In genomic region chr3:9732080-9732752, GRCh38 we compare ENCODE assay signal across 8 cellular contexts. TPM values are rescaled to one million over a fixed set of nuclear protein-coding genes. Genes with fewer than 3 reads are reported as not detected.
DNase-seq lines count a peak whose midpoint lies in the region; FAIRE-seq and TF ChIP-seq lines count a peak whose summit lies in the region.

No MANE protein-coding gene starts in this region.

- H3K79me2 ChIP-seq in astrocyte (ENCODE audit: insufficient read depth, low read length) = peaks cover 55% of the 10 kb centered on the region

- peak overlapping the region; percentile 86 for H3K27ac Mint-ChIP-seq in astrocyte (ENCODE audit: unreplicated experiment)

- peak overlapping the region; percentile 100 for H3K9ac ChIP-seq in astrocyte (ENCODE audit: low read length)

- H3K36me3 ChIP-seq in Peyer's patch = peaks cover 0 to 33% (median 0%) of the 10 kb centered on the region in 3 donors
- peaks cover 14% of the 10 kb centered on the region for H3K36me3 ChIP-seq in astrocyte (ENCODE audit: insufficient read depth, low read length)

- H3K4me3 ChIP-seq in Peyer's patch (peak overlapping the region; percentile 81 to 100 (median 88)), astrocyte (ENCODE audit: insufficient read depth, low read depth, low read length) (peak overlapping the region; percentile 81), iPS-18c (ENCODE audit: insufficient read depth, low read depth, low read length) (peak overlapping the region; percentile 88)

- no peak for TF ChIP-seq CTCF in Peyer's patch (IDR thresholded peaks at IDR 0.05)
- TF ChIP-seq CTCF in astrocyte (IDR thresholded peaks at IDR 0.05; ENCODE audit: insufficient read depth, low read depth, low read length) = no peak

- TF ChIP-seq POLR2A in Peyer's patch (IDR thresholded peaks at IDR 0.05) = no peak

- peaks cover 24% of the 10 kb centered on the region for H3K4me1 Mint-ChIP-seq in astrocyte (ENCODE audit: low read depth, unreplicated experiment)

- H3K4me2 ChIP-seq in astrocyte (ENCODE audit: low read length) = peak overlapping the region; percentile 94

- H3K9me3 ChIP-seq in Peyer's patch = no peaks in the 10 kb centered on the region
- H3K9me3 ChIP-seq in astrocyte (ENCODE audit: insufficient read depth, low read depth, low read length) = no peaks in the 10 kb centered on the region
- no peaks in the 10 kb centered on the region for H3K9me3 ChIP-seq in iPS-18c (ENCODE audit: control insufficient read depth, insufficient read depth, low read length)

- H3K36me3 Mint-ChIP-seq in astrocyte (ENCODE audit: low read depth, unreplicated experiment) = peaks cover 16% of the 10 kb centered on the region

- peak; percentile 30 for DNase-seq in ELF-1 (ENCODE audit: low read depth, low spot score)
- DNase-seq in HEK293T (ENCODE audit: extremely low spot score) = peak; percentile 38
- DNase-seq in Peyer's patch = peak; percentile 57 to 70 (median 63)
- no peak for DNase-seq in astrocyte (ENCODE audit: low read depth)
- DNase-seq in stimulated activated CD4-positive, alpha-beta T cell treated with anti-CD3 and anti-CD28 coated beads, Interleukin-1b, Interleukin-23, amount 100 ng/mL, for 48 hours = peak; percentile 40
- DNase-seq in medulla oblongata (ENCODE audit: extremely low spot score) = no peak
- no peak for DNase-seq in DMS114 treated with DMSO at 0.1 percent for 48 hours (lab: John Stamatoyannopoulos, UW; ENCODE audit: unreplicated experiment)

- peak overlapping the region; percentile 96 for H3K4me3 Mint-ChIP-seq in astrocyte (ENCODE audit: unreplicated experiment)

- POLR2A ChIA-PET in HEK293T (lab: Yijun Ruan, JAX) = interaction anchor here (2.0 to 2.6 kb wide), 2 partner anchors 17 to 38 kb away, joined by 10 to 35 read pairs; partner anchors contain the start of genes CAMK1 and OGG1

- CTCF ChIA-PET in HEK293T (lab: Yijun Ruan, JAX) = interaction anchor here (0.9 to 1.6 kb wide), 2 partner anchors 17 to 18 kb away, joined by 3 read pairs; partner anchors contain the start of gene OGG1

- H3K27me3 Mint-ChIP-seq in astrocyte (ENCODE audit: low read depth, unreplicated experiment) = no peaks in the 10 kb centered on the region

- H4K20me1 ChIP-seq in astrocyte (ENCODE audit: insufficient read depth, low read length) = peaks cover 44% of the 10 kb centered on the region

- FAIRE-seq in astrocyte (lab: Jason Lieb, UNC) = no peak

- H3K4me1 ChIP-seq in Peyer's patch (peaks cover 0 to 17% (median 5%) of the 10 kb centered on the region in 4 donors), astrocyte (ENCODE audit: insufficient read depth, low read length) (peaks cover 16% of the 10 kb centered on the region)

- H3K9me3 Mint-ChIP-seq in astrocyte (ENCODE audit: unreplicated experiment) = no peaks in the 10 kb centered on the region

- H3K27me3 ChIP-seq in Peyer's patch (no peaks in the 10 kb centered on the region), astrocyte (ENCODE audit: insufficient read depth, low read length) (no peaks in the 10 kb centered on the region)

- peak overlapping the region; percentile 97 for H2AFZ ChIP-seq in astrocyte (ENCODE audit: low read depth, low read length)

- H3K27ac ChIP-seq in Peyer's patch (peak overlapping the region; percentile 90 to 97 (median 92)), astrocyte (ENCODE audit: low read depth, low read length) (peak overlapping the region; percentile 100)

TF ChIP-seq in HEK293T, 16 proteins besides CTCF, POLR2A, EP300 and RAD21:
- TF ChIP-seq NFRKB (IDR thresholded peaks at IDR 0.05) (no peak), L3MBTL2 (conservative IDR thresholded peaks at IDR 0.05) (no peak), FOXM1 (IDR thresholded peaks at IDR 0.05; ENCODE audit: borderline replicate concordance) (no peak), FOXK2 (IDR thresholded peaks at IDR 0.05) (no peak), BHLHE40 (IDR thresholded peaks at IDR 0.05; ENCODE audit: borderline replicate concordance) (no peak), FOXA1 (IDR thresholded peaks at IDR 0.05) (no peak), ZNF384 (IDR thresholded peaks at IDR 0.05) (no peak), SUZ12 (IDR thresholded peaks at IDR 0.05) (no peak), LEF1 (IDR thresholded peaks at IDR 0.05; ENCODE audit: borderline replicate concordance) (no peak), HDGF (IDR thresholded peaks at IDR 0.05; ENCODE audit: borderline replicate concordance) (no peak), ARNT (IDR thresholded peaks at IDR 0.05) (no peak), SP1 (IDR thresholded peaks at IDR 0.05) (no peak), TARDBP (IDR thresholded peaks at IDR 0.05) (no peak), ELF4 (IDR thresholded peaks at IDR 0.05) (no peak), CTBP1 (IDR thresholded peaks at IDR 0.05; ENCODE audit: borderline replicate concordance) (no peak)
- TF ChIP-seq, protein P1, sequence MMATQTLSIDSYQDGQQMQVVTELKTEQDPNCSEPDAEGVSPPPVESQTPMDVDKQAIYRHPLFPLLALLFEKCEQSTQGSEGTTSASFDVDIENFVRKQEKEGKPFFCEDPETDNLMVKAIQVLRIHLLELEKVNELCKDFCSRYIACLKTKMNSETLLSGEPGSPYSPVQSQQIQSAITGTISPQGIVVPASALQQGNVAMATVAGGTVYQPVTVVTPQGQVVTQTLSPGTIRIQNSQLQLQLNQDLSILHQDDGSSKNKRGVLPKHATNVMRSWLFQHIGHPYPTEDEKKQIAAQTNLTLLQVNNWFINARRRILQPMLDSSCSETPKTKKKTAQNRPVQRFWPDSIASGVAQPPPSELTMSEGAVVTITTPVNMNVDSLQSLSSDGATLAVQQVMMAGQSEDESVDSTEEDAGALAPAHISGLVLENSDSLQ (IDR thresholded peaks at IDR 0.05) = no peak

RNA-seq across cellular contexts. Expression of gene BRPF1, which starts 0.7 kb away (rescaled TPM):
- total RNA-seq in Peyer's patch (10 to 100 TPM; 16.8 to 43.7 (median 25.6) TPM), astrocyte (19.5 TPM in 2 replicates)

RNA-seq across cellular contexts. Expression of gene OGG1, which starts 17.5 kb away (rescaled TPM):
- total RNA-seq in Peyer's patch (100 to 1,000 TPM in 1 of 4 donors, 10 to 100 TPM in 3; 51.2 to 163 (median 74.1) TPM), astrocyte (15.3 and 17.9 TPM in 2 replicates)

RNA-seq across cellular contexts. Expression of gene CPNE9, which starts 28.6 kb away (rescaled TPM):
- total RNA-seq in Peyer's patch (not detected), astrocyte (0.20 TPM in 1 of 2 replicates, not detected in the other)

RNA-seq across cellular contexts. Expression of gene CAMK1, which starts 37.5 kb away (rescaled TPM):
- total RNA-seq in Peyer's patch (10 to 100 TPM in 2 of 4 donors, 1 to 10 TPM in 2; 5.6 to 51.2 (median 10.4) TPM), astrocyte (5.1 and 7.1 TPM in 2 replicates)

Comparison
In these comparisons a context has a peak if more than half of its experiments do, and no peak if none do; other contexts are left out.
1. DNase-seq: peak in ELF-1 (single experiment), HEK293T (single experiment), Peyer's patch (3 of 3) and stimulated activated CD4-positive, alpha-beta T cell treated with anti-CD3 and anti-CD28 coated beads, Interleukin-1b, Interleukin-23, amount 100 ng/mL, for 48 hours (single experiment); none in astrocyte (single experiment), medulla oblongata (single experiment) and DMS114 treated with DMSO at 0.1 percent for 48 hours (single experiment).
2. Peak in every context shown above with its lines, with median percentiles within 50 percentile points of each other: H3K4me3 ChIP-seq.